8 cellular contexts compared by ENCODE assay signal in genomic region chr2:36507408-36507812, GRCh38.
A peak's percentile ranks its signal among the peaks of the same experiment; 100 is the strongest.
DNase-seq lines count a peak whose midpoint lies in the region; ATAC-seq and TF ChIP-seq lines count a peak whose summit lies in the region.

No MANE protein-coding gene starts in this region.

- H3K27me3 Mint-ChIP-seq in activated naive CD4-positive, alpha-beta T cell treated with anti-CD3 and anti-CD28 coated beads for 36 hours (ENCODE audit: low read depth) = no peaks in the 10 kb centered on the region

- peak; percentile 85 for ATAC-seq in HG03139 (IDR thresholded peaks at IDR 0.05; ENCODE audit: unreplicated experiment)

- TF ChIP-seq CTCF in left ventricle myocardium inferior (IDR thresholded peaks at IDR 0.05; ENCODE audit: borderline replicate concordance) (peak; percentile 88), retinal pigment epithelial cell (conservative IDR thresholded peaks at IDR 0.05; ENCODE audit: low read depth, low read length) (peak; percentile 91)

- H3K4me3 ChIP-seq in left ventricle myocardium inferior = no peak overlapping the region
- H3K4me3 ChIP-seq in retinal pigment epithelial cell (ENCODE audit: low read length) = no peak overlapping the region

- H3K36me3 Mint-ChIP-seq in activated naive CD4-positive, alpha-beta T cell treated with anti-CD3 and anti-CD28 coated beads for 36 hours (ENCODE audit: low read depth) = no peaks in the 10 kb centered on the region

- CTCF ChIA-PET in activated naive CD4-positive, alpha-beta T cell treated with anti-CD3 and anti-CD28 coated beads for 36 hours (lab: Charles Lee) = interaction anchor here (0.7 to 1.0 kb wide), 2 partner anchors 155 to 536 kb away, joined by 3 to 4 read pairs; no protein-coding TSS in a partner anchor

- H3K36me3 ChIP-seq in left ventricle myocardium inferior = peaks cover 35% of the 10 kb centered on the region

- DNase-seq in DMS153 (lab: John Stamatoyannopoulos, UW) = peak; percentile 14
- DNase-seq in GM19240 (ENCODE audit: insufficient read length, low spot score) = peak; percentile 16
- peak; percentile 30 for DNase-seq in NCI-H510A (lab: John Stamatoyannopoulos, UW)
- DNase-seq in activated naive CD4-positive, alpha-beta T cell treated with anti-CD3 and anti-CD28 coated beads for 36 hours = peak; percentile 68
- no peak for DNase-seq in left ventricle myocardium inferior
- no peak for DNase-seq in retinal pigment epithelial cell (ENCODE audit: low read depth)
- DNase-seq in NK-92 treated with Interleukin-12 subunit alpha and Interleukin-12 subunit beta, amount 100 ng/mL, for 24 hours (lab: John Stamatoyannopoulos, UW) = no peak

- no peak overlapping the region for H3K4me3 Mint-ChIP-seq in activated naive CD4-positive, alpha-beta T cell treated with anti-CD3 and anti-CD28 coated beads for 36 hours

- no peaks in the 10 kb centered on the region for H3K4me1 ChIP-seq in left ventricle myocardium inferior

- H3K27me3 ChIP-seq in left ventricle myocardium inferior (ENCODE audit: low read depth) = no peaks in the 10 kb centered on the region

- no peaks in the 10 kb centered on the region for H3K9me3 ChIP-seq in left ventricle myocardium inferior (replicated peaks)

- H3K9me3 Mint-ChIP-seq in activated naive CD4-positive, alpha-beta T cell treated with anti-CD3 and anti-CD28 coated beads for 36 hours = no peaks in the 10 kb centered on the region

- no peaks in the 10 kb centered on the region for H3K4me1 Mint-ChIP-seq in activated naive CD4-positive, alpha-beta T cell treated with anti-CD3 and anti-CD28 coated beads for 36 hours (ENCODE audit: low read depth)

- intact Hi-C loops in activated naive CD4-positive, alpha-beta T cell treated with anti-CD3 and anti-CD28 coated beads for 36 hours (cut with micrococcal nuclease) = loop anchor here (1.0 to 5.0 kb wide), 5 partner anchors 42 to 531 kb away; no protein-coding TSS in a partner anchor
- intact Hi-C loops in left ventricle myocardium inferior (cut with micrococcal nuclease) = loop anchor here (5.0 kb wide), 1 partner anchor 155 kb away; no protein-coding TSS in a partner anchor

- no peak overlapping the region for H3K27ac ChIP-seq in left ventricle myocardium inferior (replicated peaks)

- no peak overlapping the region for H3K27ac Mint-ChIP-seq in activated naive CD4-positive, alpha-beta T cell treated with anti-CD3 and anti-CD28 coated beads for 36 hours

Comparison
In these comparisons a context has a peak if more than half of its experiments do, and no peak if none do; other contexts are left out.
1. DNase-seq: peak in DMS153 (single experiment), GM19240 (single experiment), NCI-H510A (single experiment) and activated naive CD4-positive, alpha-beta T cell treated with anti-CD3 and anti-CD28 coated beads for 36 hours (single experiment); none in left ventricle myocardium inferior (single experiment), retinal pigment epithelial cell (single experiment) and NK-92 treated with Interleukin-12 subunit alpha and Interleukin-12 subunit beta, amount 100 ng/mL, for 24 hours (single experiment).